22 cellular contexts compared by ENCODE assay signal in genomic region chr12:67333649-67334048, GRCh38.
A peak's percentile ranks its signal among the peaks of the same experiment; 100 is the strongest.
DNase-seq lines count a peak whose midpoint lies in the region; ATAC-seq, FAIRE-seq and TF ChIP-seq lines count a peak whose summit lies in the region.
"Had no signal": no experiment of that assay in that cellular context is flagged by ENCODE, and none has a peak within 500 bp of the region (broad histone marks: within the 10 kb centered on the region; RNA-seq: fewer than 3 reads in every experiment).

No MANE protein-coding gene starts in this region.

- peaks cover 4% of the 10 kb centered on the region for H4K20me1 ChIP-seq in astrocyte (ENCODE audit: insufficient read depth, low read length)
- H4K20me1 ChIP-seq: BLaER1 treated with 17β-estradiol and CSF1 and Interleukin-3, amounts not matched to agents 10 nM and 100 nM had no signal

- no peak overlapping the region for H3K4me3 ChIP-seq in astrocyte (ENCODE audit: insufficient read depth, low read depth, low read length)
- H3K4me3 ChIP-seq: A549; BLaER1 treated with 17β-estradiol and CSF1 and Interleukin-3, amounts not matched to agents 10 nM and 100 nM had no signal

- no peak overlapping the region for H3K9ac ChIP-seq in astrocyte (ENCODE audit: low read length)
- H3K9ac ChIP-seq: BLaER1 treated with 17β-estradiol and CSF1 and Interleukin-3, amounts not matched to agents 10 nM and 100 nM had no signal

- no peaks in the 10 kb centered on the region for H3K9me3 ChIP-seq in astrocyte (ENCODE audit: insufficient read depth, low read depth, low read length)

- H3K36me3 Mint-ChIP-seq in astrocyte (ENCODE audit: low read depth, unreplicated experiment), result peaks cover 6% of the 10 kb centered on the region

- DNase-seq in Caki2 (ENCODE audit: low read depth) (peak; percentile 62), astrocyte (ENCODE audit: low read depth) (peak; percentile 15), kidney glomerular epithelial cell (lab: John Stamatoyannopoulos, UW) (peak; percentile 69), renal cortical epithelial cell (ENCODE audit: low read depth) (peak; percentile 11), ecto neural progenitor cell (ENCODE audit: low spot score) (no peak)
- no peak for DNase-seq in effector CD8-positive, alpha-beta T cell (lab: John Stamatoyannopoulos, UW)
- DNase-seq: AML-193; Caco-2; CD4-positive, alpha-beta T cell; CD8-positive, alpha-beta T cell; DMS 273 treated with DMSO at 0.1 percent for 48 hours; DMS153; DMS53; DMS79 treated with DMSO at 0.1 percent for 48 hours; GF-D8 had no signal

- no peak overlapping the region for H3K4me3 Mint-ChIP-seq in astrocyte (ENCODE audit: unreplicated experiment)
- H3K4me3 Mint-ChIP-seq: B cell; CD4-positive, alpha-beta T cell; CD8-positive, alpha-beta T cell had no signal

- no peak for FAIRE-seq in astrocyte (lab: Jason Lieb, UNC)
- FAIRE-seq: GM12891 had no signal

- no peak overlapping the region for H3K4me2 ChIP-seq in astrocyte (ENCODE audit: low read length)
- H3K4me2 ChIP-seq: A549; BLaER1 treated with 17β-estradiol and CSF1 and Interleukin-3, amounts not matched to agents 10 nM and 100 nM had no signal

- no peaks in the 10 kb centered on the region for H3K4me1 ChIP-seq in astrocyte (ENCODE audit: insufficient read depth, low read length)
- H3K4me1 ChIP-seq: A549; BLaER1 treated with 17β-estradiol and CSF1 and Interleukin-3, amounts not matched to agents 10 nM and 100 nM; Caco-2 had no signal

- no peaks in the 10 kb centered on the region for H3K79me2 ChIP-seq in astrocyte (ENCODE audit: insufficient read depth, low read length)

- ATAC-seq in GM18520 (IDR thresholded peaks at IDR 0.05; ENCODE audit: unreplicated experiment), result no peak
- ATAC-seq: A549; CD8-positive, alpha-beta T cell had no signal

- no peaks in the 10 kb centered on the region for H3K27me3 ChIP-seq in astrocyte (ENCODE audit: insufficient read depth, low read length)
- H3K27me3 ChIP-seq: BLaER1 treated with 17β-estradiol and CSF1 and Interleukin-3, amounts not matched to agents 10 nM and 100 nM had no signal

- no peak overlapping the region for H2AFZ ChIP-seq in astrocyte (ENCODE audit: low read depth, low read length)

- no peak for TF ChIP-seq CTCF in astrocyte (IDR thresholded peaks at IDR 0.05; ENCODE audit: insufficient read depth, low read depth, low read length)

- in situ Hi-C loops in Caki2 (cut with HindIII; ENCODE audit: low pct_unique_long_range_greater_than_20kb, low sequenced_read_pairs), result no loop called here

- H3K36me3 ChIP-seq in astrocyte (ENCODE audit: insufficient read depth, low read length), result no peaks in the 10 kb centered on the region

- peaks cover 5% of the 10 kb centered on the region for H3K9me3 Mint-ChIP-seq in astrocyte (ENCODE audit: unreplicated experiment)

- H3K4me1 Mint-ChIP-seq in astrocyte (ENCODE audit: low read depth, unreplicated experiment), result no peaks in the 10 kb centered on the region

- no peak overlapping the region for H3K27ac ChIP-seq in astrocyte (ENCODE audit: low read depth, low read length)
- H3K27ac ChIP-seq: 22Rv1; A549; BLaER1 treated with 17β-estradiol and CSF1 and Interleukin-3, amounts not matched to agents 10 nM and 100 nM; C4-2B had no signal

- no peaks in the 10 kb centered on the region for H3K27me3 Mint-ChIP-seq in astrocyte (ENCODE audit: low read depth, unreplicated experiment)
- H3K27me3 Mint-ChIP-seq: B cell; CD4-positive, alpha-beta T cell had no signal

- H3K27ac Mint-ChIP-seq in astrocyte (ENCODE audit: unreplicated experiment), result no peak overlapping the region
- H3K27ac Mint-ChIP-seq: B cell; CD4-positive, alpha-beta T cell; CD8-positive, alpha-beta T cell had no signal

Comparison
In these comparisons a context has a peak if more than half of its experiments do, and no peak if none do; other contexts are left out.
1. DNase-seq: peak in Caki2 (single experiment), astrocyte (single experiment), kidney glomerular epithelial cell (single experiment) and renal cortical epithelial cell (single experiment); none in ecto neural progenitor cell (single experiment) and effector CD8-positive, alpha-beta T cell (single experiment).